In the genomic region with DNA sequence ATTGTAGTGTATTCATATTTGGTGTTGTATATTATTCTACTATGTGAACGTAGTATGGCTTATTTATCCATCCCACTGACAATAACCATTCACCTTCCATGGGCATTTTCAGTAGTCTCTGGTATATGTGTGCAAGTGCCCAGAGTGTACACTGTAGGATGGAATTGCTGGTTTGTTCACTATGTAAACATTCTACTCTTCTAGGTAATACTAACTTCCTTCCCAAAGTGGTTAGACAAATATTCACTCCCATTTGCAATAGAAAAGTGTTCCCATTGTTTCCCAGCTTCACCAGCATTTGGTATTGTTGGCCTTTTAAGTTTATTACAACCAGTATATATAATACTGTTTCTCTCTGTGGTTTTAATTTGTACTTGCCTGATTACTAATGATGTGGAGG, we compare ENCODE assay signal across 36 cellular contexts.
"Had no signal": no experiment of that assay in that cellular context is flagged by ENCODE, and none has a peak within 500 bp of the region (broad histone marks: within the 10 kb centered on the region; RNA-seq: fewer than 3 reads in every experiment).

No MANE protein-coding gene starts in this region.

- H3K9ac ChIP-seq: KMS-11 had no signal

- H3K27me3 ChIP-seq: MG63 had no signal

- H3K4me2 ChIP-seq: KMS-11 had no signal

- H3K4me3 ChIP-seq: MG63 had no signal

- H3K27ac ChIP-seq: KMS-11 had no signal

- H3K36me3 ChIP-seq: MG63 had no signal

- DNase-seq: Karpas-422, Kasumi-1, MG63, MM.1S, MV-4-11, NCI-H1048, NCI-H1092, NCI-H1092 treated with DMSO at 0.1 percent for 48 hours, NCI-H1105, NCI-H1105 treated with DMSO at 0.1 percent for 48 hours, NCI-H1417, NCI-H1417 treated with DMSO at 0.1 percent for 48 hours, NCI-H1436, NCI-H1436 treated with DMSO at 0.1 percent for 48 hours, NCI-H146, NCI-H1694, NCI-H1694 treated with DMSO at 0.1 percent for 48 hours, NCI-H187, NCI-H187 treated with DMSO at 0.1 percent for 48 hours, NCI-H1930, NCI-H2029, NCI-H2029 treated with DMSO at 0.1 percent for 48 hours, NCI-H2081, NCI-H2081 treated with DMSO at 0.1 percent for 48 hours, NCI-H2107, NCI-H2171, NCI-H2171 treated with DMSO at 0.1 percent for 48 hours, NCI-H2227 treated with DMSO at 0.1 percent for 48 hours, NCI-H226, NCI-H345, NCI-H446, NCI-H446 treated with DMSO at 0.1 percent for 48 hours, NCI-H510A, NCI-H510A treated with DMSO at 0.1 percent for 48 hours, NCI-H524 had no signal
